1 cellular context compared by ENCODE assay signal in the genomic region with DNA sequence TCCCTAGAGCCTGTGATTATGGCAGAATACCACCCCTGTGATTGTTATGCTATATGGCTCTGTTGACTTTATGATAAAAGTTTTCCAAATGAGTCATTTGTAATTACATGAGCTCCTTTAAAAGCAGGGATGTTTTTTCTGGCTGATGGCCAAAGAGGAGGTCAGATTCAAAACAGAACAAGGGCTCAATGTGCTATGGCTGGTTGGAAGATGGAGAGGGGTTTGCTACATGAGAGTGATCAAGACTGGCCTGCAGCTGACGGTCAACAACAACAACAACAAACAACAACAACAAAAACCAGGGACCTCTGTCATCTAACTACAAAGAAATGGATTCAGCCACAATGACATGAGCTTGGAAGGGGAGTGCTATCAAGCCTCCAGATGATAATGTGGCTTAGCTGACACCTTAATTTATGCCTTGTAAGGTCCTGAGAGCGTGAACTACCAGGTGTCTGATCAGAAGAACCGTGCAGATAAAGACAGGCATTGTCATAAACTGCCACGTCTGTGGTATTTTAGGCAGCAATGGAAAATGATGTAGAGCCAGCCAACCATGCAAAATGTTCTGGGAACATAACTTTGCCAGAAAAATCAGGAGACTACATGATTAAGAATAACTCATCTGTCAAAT.
TF ChIP-seq lines count a peak whose summit lies in the region.

No MANE protein-coding gene starts in this region.

TF ChIP-seq in HEK293, 187 proteins besides CTCF, POLR2A, EP300 and RAD21 (continued from another document):
- TF ChIP-seq, protein P1, sequence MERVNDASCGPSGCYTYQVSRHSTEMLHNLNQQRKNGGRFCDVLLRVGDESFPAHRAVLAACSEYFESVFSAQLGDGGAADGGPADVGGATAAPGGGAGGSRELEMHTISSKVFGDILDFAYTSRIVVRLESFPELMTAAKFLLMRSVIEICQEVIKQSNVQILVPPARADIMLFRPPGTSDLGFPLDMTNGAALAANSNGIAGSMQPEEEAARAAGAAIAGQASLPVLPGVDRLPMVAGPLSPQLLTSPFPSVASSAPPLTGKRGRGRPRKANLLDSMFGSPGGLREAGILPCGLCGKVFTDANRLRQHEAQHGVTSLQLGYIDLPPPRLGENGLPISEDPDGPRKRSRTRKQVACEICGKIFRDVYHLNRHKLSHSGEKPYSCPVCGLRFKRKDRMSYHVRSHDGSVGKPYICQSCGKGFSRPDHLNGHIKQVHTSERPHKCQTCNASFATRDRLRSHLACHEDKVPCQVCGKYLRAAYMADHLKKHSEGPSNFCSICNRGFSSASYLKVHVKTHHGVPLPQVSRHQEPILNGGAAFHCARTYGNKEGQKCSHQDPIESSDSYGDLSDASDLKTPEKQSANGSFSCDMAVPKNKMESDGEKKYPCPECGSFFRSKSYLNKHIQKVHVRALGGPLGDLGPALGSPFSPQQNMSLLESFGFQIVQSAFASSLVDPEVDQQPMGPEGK (tag by site-specific recombination; IDR thresholded peaks at IDR 0.05): peak; percentile 67; the same call in 1 of the 2 replicates
- TF ChIP-seq ZNF510 (tag by site-specific recombination; IDR thresholded peaks at IDR 0.05; ENCODE audit: insufficient replicate concordance): peak; percentile 5
- TF ChIP-seq, protein P2, sequence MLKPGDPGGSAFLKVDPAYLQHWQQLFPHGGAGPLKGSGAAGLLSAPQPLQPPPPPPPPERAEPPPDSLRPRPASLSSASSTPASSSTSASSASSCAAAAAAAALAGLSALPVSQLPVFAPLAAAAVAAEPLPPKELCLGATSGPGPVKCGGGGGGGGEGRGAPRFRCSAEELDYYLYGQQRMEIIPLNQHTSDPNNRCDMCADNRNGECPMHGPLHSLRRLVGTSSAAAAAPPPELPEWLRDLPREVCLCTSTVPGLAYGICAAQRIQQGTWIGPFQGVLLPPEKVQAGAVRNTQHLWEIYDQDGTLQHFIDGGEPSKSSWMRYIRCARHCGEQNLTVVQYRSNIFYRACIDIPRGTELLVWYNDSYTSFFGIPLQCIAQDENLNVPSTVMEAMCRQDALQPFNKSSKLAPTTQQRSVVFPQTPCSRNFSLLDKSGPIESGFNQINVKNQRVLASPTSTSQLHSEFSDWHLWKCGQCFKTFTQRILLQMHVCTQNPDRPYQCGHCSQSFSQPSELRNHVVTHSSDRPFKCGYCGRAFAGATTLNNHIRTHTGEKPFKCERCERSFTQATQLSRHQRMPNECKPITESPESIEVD (tag by site-specific recombination; IDR thresholded peaks at IDR 0.05): peak; percentile 100
- TF ChIP-seq MZF1 (tag by site-specific recombination; IDR thresholded peaks at IDR 0.05; ENCODE audit: borderline replicate concordance): peak; percentile 71; the same call in 1 of the 2 replicates
- peak; percentile 93 for TF ChIP-seq OVOL3 (tag by site-specific recombination; IDR thresholded peaks at IDR 0.05)
- TF ChIP-seq GFI1B (tag by site-specific recombination; IDR thresholded peaks at IDR 0.05): peak; percentile 91
- TF ChIP-seq, protein P3, sequence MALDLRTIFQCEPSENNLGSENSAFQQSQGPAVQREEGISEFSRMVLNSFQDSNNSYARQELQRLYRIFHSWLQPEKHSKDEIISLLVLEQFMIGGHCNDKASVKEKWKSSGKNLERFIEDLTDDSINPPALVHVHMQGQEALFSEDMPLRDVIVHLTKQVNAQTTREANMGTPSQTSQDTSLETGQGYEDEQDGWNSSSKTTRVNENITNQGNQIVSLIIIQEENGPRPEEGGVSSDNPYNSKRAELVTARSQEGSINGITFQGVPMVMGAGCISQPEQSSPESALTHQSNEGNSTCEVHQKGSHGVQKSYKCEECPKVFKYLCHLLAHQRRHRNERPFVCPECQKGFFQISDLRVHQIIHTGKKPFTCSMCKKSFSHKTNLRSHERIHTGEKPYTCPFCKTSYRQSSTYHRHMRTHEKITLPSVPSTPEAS (tag by site-specific recombination; IDR thresholded peaks at IDR 0.05): peak; percentile 24; the same call in 1 of the 2 replicates
- TF ChIP-seq, protein P4, sequence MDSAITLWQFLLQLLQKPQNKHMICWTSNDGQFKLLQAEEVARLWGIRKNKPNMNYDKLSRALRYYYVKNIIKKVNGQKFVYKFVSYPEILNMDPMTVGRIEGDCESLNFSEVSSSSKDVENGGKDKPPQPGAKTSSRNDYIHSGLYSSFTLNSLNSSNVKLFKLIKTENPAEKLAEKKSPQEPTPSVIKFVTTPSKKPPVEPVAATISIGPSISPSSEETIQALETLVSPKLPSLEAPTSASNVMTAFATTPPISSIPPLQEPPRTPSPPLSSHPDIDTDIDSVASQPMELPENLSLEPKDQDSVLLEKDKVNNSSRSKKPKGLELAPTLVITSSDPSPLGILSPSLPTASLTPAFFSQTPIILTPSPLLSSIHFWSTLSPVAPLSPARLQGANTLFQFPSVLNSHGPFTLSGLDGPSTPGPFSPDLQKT (IDR thresholded peaks at IDR 0.05; ENCODE audit: borderline replicate concordance, low read depth, low read length): no peak
- TF ChIP-seq, protein P5, sequence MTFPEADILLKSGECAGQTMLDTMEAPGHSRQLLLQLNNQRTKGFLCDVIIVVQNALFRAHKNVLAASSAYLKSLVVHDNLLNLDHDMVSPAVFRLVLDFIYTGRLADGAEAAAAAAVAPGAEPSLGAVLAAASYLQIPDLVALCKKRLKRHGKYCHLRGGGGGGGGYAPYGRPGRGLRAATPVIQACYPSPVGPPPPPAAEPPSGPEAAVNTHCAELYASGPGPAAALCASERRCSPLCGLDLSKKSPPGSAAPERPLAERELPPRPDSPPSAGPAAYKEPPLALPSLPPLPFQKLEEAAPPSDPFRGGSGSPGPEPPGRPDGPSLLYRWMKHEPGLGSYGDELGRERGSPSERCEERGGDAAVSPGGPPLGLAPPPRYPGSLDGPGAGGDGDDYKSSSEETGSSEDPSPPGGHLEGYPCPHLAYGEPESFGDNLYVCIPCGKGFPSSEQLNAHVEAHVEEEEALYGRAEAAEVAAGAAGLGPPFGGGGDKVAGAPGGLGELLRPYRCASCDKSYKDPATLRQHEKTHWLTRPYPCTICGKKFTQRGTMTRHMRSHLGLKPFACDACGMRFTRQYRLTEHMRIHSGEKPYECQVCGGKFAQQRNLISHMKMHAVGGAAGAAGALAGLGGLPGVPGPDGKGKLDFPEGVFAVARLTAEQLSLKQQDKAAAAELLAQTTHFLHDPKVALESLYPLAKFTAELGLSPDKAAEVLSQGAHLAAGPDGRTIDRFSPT (tag by site-specific recombination; IDR thresholded peaks at IDR 0.05): peak; percentile 98
- TF ChIP-seq ZSCAN23 (tag by site-specific recombination; IDR thresholded peaks at IDR 0.05): peak; percentile 98
- TF ChIP-seq, protein P6, sequence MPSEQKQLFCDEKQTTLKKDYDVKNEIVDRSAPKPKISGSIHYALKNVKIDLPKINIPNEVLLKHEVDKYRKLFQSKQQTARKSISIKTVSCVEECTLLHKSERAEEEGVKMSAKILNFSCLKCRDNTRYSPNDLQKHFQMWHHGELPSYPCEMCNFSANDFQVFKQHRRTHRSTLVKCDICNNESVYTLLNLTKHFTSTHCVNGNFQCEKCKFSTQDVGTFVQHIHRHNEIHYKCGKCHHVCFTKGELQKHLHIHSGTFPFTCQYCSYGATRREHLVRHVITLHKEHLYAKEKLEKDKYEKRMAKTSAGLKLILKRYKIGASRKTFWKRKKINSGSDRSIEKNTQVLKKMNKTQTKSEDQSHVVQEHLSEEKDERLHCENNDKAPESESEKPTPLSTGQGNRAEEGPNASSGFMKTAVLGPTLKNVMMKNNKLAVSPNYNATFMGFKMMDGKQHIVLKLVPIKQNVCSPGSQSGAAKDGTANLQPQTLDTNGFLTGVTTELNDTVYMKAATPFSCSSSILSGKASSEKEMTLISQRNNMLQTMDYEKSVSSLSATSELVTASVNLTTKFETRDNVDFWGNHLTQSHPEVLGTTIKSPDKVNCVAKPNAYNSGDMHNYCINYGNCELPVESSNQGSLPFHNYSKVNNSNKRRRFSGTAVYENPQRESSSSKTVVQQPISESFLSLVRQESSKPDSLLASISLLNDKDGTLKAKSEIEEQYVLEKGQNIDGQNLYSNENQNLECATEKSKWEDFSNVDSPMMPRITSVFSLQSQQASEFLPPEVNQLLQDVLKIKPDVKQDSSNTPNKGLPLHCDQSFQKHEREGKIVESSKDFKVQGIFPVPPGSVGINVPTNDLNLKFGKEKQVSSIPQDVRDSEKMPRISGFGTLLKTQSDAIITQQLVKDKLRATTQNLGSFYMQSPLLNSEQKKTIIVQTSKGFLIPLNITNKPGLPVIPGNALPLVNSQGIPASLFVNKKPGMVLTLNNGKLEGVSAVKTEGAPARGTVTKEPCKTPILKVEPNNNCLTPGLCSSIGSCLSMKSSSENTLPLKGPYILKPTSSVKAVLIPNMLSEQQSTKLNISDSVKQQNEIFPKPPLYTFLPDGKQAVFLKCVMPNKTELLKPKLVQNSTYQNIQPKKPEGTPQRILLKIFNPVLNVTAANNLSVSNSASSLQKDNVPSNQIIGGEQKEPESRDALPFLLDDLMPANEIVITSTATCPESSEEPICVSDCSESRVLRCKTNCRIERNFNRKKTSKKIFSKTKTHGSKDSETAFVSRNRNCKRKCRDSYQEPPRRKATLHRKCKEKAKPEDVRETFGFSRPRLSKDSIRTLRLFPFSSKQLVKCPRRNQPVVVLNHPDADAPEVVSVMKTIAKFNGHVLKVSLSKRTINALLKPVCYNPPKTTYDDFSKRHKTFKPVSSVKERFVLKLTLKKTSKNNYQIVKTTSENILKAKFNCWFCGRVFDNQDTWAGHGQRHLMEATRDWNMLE (tag by site-specific recombination; conservative IDR thresholded peaks at IDR 0.05; ENCODE audit: low read depth): 0 out of 2 replicates have a peak, but pooled peaks have one; percentile 34
- no peak for TF ChIP-seq ZNF433 (tag by site-specific recombination; IDR thresholded peaks at IDR 0.05; ENCODE audit: low read depth)
